ENCODE assay signal across 1 cellular context in genomic region chr22:33860386-33860785, GRCh38.
TF ChIP-seq lines count a peak whose summit lies in the region.

No MANE protein-coding gene starts in this region.

TF ChIP-seq in WTC11, 78 proteins besides CTCF, POLR2A, EP300 and RAD21 (continued from another document):
- TF ChIP-seq E2F5 (CRISPR knock-in tag; IDR thresholded peaks at IDR 0.05) = no peak
- no peak for TF ChIP-seq ZNF671 (CRISPR knock-in tag; IDR thresholded peaks at IDR 0.05)
- TF ChIP-seq GABPB1 (CRISPR knock-in tag; IDR thresholded peaks at IDR 0.05) = no peak
- TF ChIP-seq ZNF532 (CRISPR knock-in tag; IDR thresholded peaks at IDR 0.05; ENCODE audit: borderline replicate concordance) = no peak
- no peak for TF ChIP-seq SP1 (CRISPR knock-in tag; conservative IDR thresholded peaks at IDR 0.05)
- TF ChIP-seq ESRRA (CRISPR knock-in tag; IDR thresholded peaks at IDR 0.05; ENCODE audit: borderline replicate concordance) = no peak
- TF ChIP-seq EMX1 (CRISPR knock-in tag; IDR thresholded peaks at IDR 0.05) = no peak
